In the genomic region with DNA sequence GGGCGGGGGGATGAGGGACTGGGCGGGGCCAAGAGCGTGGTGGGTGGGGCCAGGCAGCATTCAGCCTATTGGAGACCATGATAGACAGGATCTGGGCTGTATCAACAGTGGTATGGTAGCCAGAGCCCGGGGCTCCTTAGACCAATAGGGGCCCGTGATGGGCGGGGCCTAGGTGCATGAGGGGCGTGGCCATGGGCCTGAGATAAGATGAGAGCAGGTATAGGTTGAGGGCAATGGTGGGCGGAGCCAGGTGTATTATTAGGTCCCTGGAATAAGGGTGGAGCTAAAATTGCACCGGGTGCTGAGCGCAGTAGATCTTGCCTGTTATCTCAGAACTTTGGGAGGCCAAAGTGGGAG, we compare ENCODE assay signal across 7 cellular contexts. TPM values are rescaled to one million over a fixed set of nuclear protein-coding genes. Genes with fewer than 3 reads are reported as not detected.
DNase-seq lines count a peak whose midpoint lies in the region; ATAC-seq and FAIRE-seq lines count a peak whose summit lies in the region.

No MANE protein-coding gene starts in this region.

- DNase-seq in GM19239 (ENCODE audit: insufficient read length, low spot score) = peak; percentile 75
- peak; percentile 28 for DNase-seq in NCI-H774 (lab: John Stamatoyannopoulos, UW)
- no peak for DNase-seq in neuronal stem cell (ENCODE audit: low spot score)
- DNase-seq in NCI-H1694 (lab: John Stamatoyannopoulos, UW) = no peak
- no peak for DNase-seq in anterior cingulate cortex (lab: John Stamatoyannopoulos, UW)
- no peak for DNase-seq in hippocampal formation (lab: John Stamatoyannopoulos, UW)

- H3K4me3 ChIP-seq in neuronal stem cell (ENCODE audit: low read length in 2 of 2) = no peak overlapping the region

- no peak overlapping the region for H3K27ac Mint-ChIP-seq in activated T-helper 17 cell treated with anti-CD3 and anti-CD28 coated beads, Interleukin-2, amount 50 U/mL, for 72 hours

- H3K79me1 ChIP-seq in neuronal stem cell (ENCODE audit: low read depth, low read length) = peaks cover 4% of the 10 kb centered on the region

- H4K91ac ChIP-seq in neuronal stem cell (ENCODE audit: low read depth, low read length, poor library complexity) = no peak overlapping the region

- H3K36me3 ChIP-seq in neuronal stem cell (replicated peaks in 1 of 2; ENCODE audit: control insufficient read depth in 2 of 2, insufficient read depth in 2 of 2, low read length in 2 of 2) = no peaks in the 10 kb centered on the region

- no peak overlapping the region for H3K4ac ChIP-seq in neuronal stem cell (ENCODE audit: low read length)

- no peak overlapping the region for H3K4me2 ChIP-seq in neuronal stem cell (ENCODE audit: insufficient read depth, low read length, poor library complexity, severe bottlenecking)

- no peak overlapping the region for H3K4me3 Mint-ChIP-seq in activated T-helper 17 cell treated with anti-CD3 and anti-CD28 coated beads, Interleukin-2, amount 50 U/mL, for 72 hours

- peak overlapping the region; percentile 90 for H2BK5ac ChIP-seq in neuronal stem cell (ENCODE audit: low read length)

- peaks cover 9 to 10% of the 10 kb centered on the region in 2 donors for H3K4me1 ChIP-seq in neuronal stem cell (ENCODE audit: control insufficient read depth in 2 of 2, insufficient read depth in 1 of 2, low read depth in 1 of 2, low read length in 2 of 2)

- no peak overlapping the region for H2BK12ac ChIP-seq in neuronal stem cell (ENCODE audit: low read length)

- no peak overlapping the region for H2BK15ac ChIP-seq in neuronal stem cell (ENCODE audit: low read length)

- WGBS in neuronal stem cell (ENCODE audit: extremely low coverage in 2 of 2, insufficient read length in 2 of 2, insufficient replicate concordance in 1 of 2), 2 donors = no CpG with 5 or more reads among the region's 10 CpGs

- no peak overlapping the region for H3K18ac ChIP-seq in neuronal stem cell (ENCODE audit: low read length)

- H3K4me1 Mint-ChIP-seq in activated T-helper 17 cell treated with anti-CD3 and anti-CD28 coated beads, Interleukin-2, amount 50 U/mL, for 72 hours = peaks cover 4% of the 10 kb centered on the region

- H3K9me3 ChIP-seq in neuronal stem cell (replicated peaks in 1 of 2; ENCODE audit: control insufficient read depth in 2 of 2, insufficient read depth in 1 of 2, low read depth in 1 of 2, low read length in 2 of 2) = no peaks in the 10 kb centered on the region

- H3K9ac ChIP-seq in neuronal stem cell (ENCODE audit: low read depth, low read length, poor library complexity) = no peak overlapping the region

- H2AFZ ChIP-seq in neuronal stem cell (ENCODE audit: low read length) = no peak overlapping the region

- no peak overlapping the region for H2AK5ac ChIP-seq in neuronal stem cell (ENCODE audit: low read depth, low read length)

- H3K9me3 Mint-ChIP-seq in activated T-helper 17 cell treated with anti-CD3 and anti-CD28 coated beads, Interleukin-2, amount 50 U/mL, for 72 hours = no peaks in the 10 kb centered on the region

- H3K27ac ChIP-seq in neuronal stem cell (replicated peaks; ENCODE audit: low read length) = no peak overlapping the region

- H3K36me3 Mint-ChIP-seq in activated T-helper 17 cell treated with anti-CD3 and anti-CD28 coated beads, Interleukin-2, amount 50 U/mL, for 72 hours (ENCODE audit: low read depth) = peaks cover 6% of the 10 kb centered on the region

- FAIRE-seq in GM19239 (lab: Jason Lieb, UNC) = peak; percentile 76

- no peaks in the 10 kb centered on the region for H3K27me3 Mint-ChIP-seq in activated T-helper 17 cell treated with anti-CD3 and anti-CD28 coated beads, Interleukin-2, amount 50 U/mL, for 72 hours

- H3K14ac ChIP-seq in neuronal stem cell (ENCODE audit: low read length) = no peak overlapping the region

- H3K27me3 ChIP-seq in neuronal stem cell (ENCODE audit: control insufficient read depth in 3 of 3, insufficient read depth in 3 of 3, low read depth in 1 of 3, low read length in 3 of 3) = no peaks in the 10 kb centered on the region

- H3K23ac ChIP-seq in neuronal stem cell (ENCODE audit: low read depth, low read length, poor library complexity) = no peak overlapping the region

- peak; percentile 71 for ATAC-seq in activated T-helper 17 cell treated with anti-CD3 and anti-CD28 coated beads, Interleukin-2, amount 50 U/mL, for 72 hours (replicated peaks)

- H2BK120ac ChIP-seq in neuronal stem cell (ENCODE audit: low read depth, low read length) = no peak overlapping the region

- H4K8ac ChIP-seq in neuronal stem cell (ENCODE audit: low read depth, low read length) = no peak overlapping the region

RNA-seq across cellular contexts. Expression of gene ABCA7, which starts 5.3 kb away (rescaled TPM):
- total RNA-seq in activated T-helper 17 cell treated with anti-CD3 and anti-CD28 coated beads, Interleukin-2, amount 50 U/mL, for 72 hours = 10 to 100 TPM; 21.8 to 31.2 TPM
- polyA plus RNA-seq in neuronal stem cell (2013, experiment 1 of 2) = 9.4 TPM
- polyA plus RNA-seq in neuronal stem cell (2013, experiment 2 of 2) = 8.0 TPM

RNA-seq across cellular contexts. Expression of gene CNN2, which starts 18.8 kb away (rescaled TPM):
- 100 to 1,000 TPM; 152 to 246 TPM for total RNA-seq in activated T-helper 17 cell treated with anti-CD3 and anti-CD28 coated beads, Interleukin-2, amount 50 U/mL, for 72 hours
- 235 TPM for polyA plus RNA-seq in neuronal stem cell (2013, experiment 1 of 2)
- polyA plus RNA-seq in neuronal stem cell (2013, experiment 2 of 2) = 243 TPM

RNA-seq across cellular contexts. Expression of gene ARHGAP45, which starts 21.7 kb away (rescaled TPM):
- 100 to 1,000 TPM; 211 to 310 TPM for total RNA-seq in activated T-helper 17 cell treated with anti-CD3 and anti-CD28 coated beads, Interleukin-2, amount 50 U/mL, for 72 hours
- polyA plus RNA-seq in neuronal stem cell (2013, experiment 1 of 2) = 6.9 TPM
- 7.4 TPM for polyA plus RNA-seq in neuronal stem cell (2013, experiment 2 of 2)

RNA-seq across cellular contexts. Expression of gene RNU6-2, which starts 23.9 kb away (rescaled TPM):
- total RNA-seq in activated T-helper 17 cell treated with anti-CD3 and anti-CD28 coated beads, Interleukin-2, amount 50 U/mL, for 72 hours = not detected
- polyA plus RNA-seq in neuronal stem cell (2013, experiment 1 of 2) = not detected
- not detected for polyA plus RNA-seq in neuronal stem cell (2013, experiment 2 of 2)

RNA-seq across cellular contexts. Expression of gene TMEM259, which starts 24.3 kb away (rescaled TPM):
- 100 to 1,000 TPM; 101 to 120 TPM for total RNA-seq in activated T-helper 17 cell treated with anti-CD3 and anti-CD28 coated beads, Interleukin-2, amount 50 U/mL, for 72 hours
- 113 TPM for polyA plus RNA-seq in neuronal stem cell (2013, experiment 1 of 2)
- polyA plus RNA-seq in neuronal stem cell (2013, experiment 2 of 2) = 111 TPM

Comparison
In these comparisons a context has a peak if more than half of its experiments do, and no peak if none do; other contexts are left out.
1. DNase-seq: peak in GM19239 (single experiment) and NCI-H774 (single experiment); none in neuronal stem cell (single experiment), NCI-H1694 (single experiment), anterior cingulate cortex (0 of 58) and hippocampal formation (0 of 2).